In genomic region chr21:39336457-39337008, GRCh38 we compare ENCODE assay signal across 1 cellular context.
TF ChIP-seq lines count a peak whose summit lies in the region.

No MANE protein-coding gene starts in this region.

TF ChIP-seq in HepG2, 621 proteins besides CTCF, POLR2A, EP300 and RAD21:
- TF ChIP-seq HIVEP1 (CRISPR knock-in tag; IDR thresholded peaks at IDR 0.05), result no peak
- 0 out of 2 replicates have a peak, but pooled peaks have one; percentile 25 for TF ChIP-seq MIER3 (CRISPR knock-in tag; IDR thresholded peaks at IDR 0.05; ENCODE audit: borderline replicate concordance)
- TF ChIP-seq ZSCAN9 (CRISPR knock-in tag; IDR thresholded peaks at IDR 0.05; ENCODE audit: borderline replicate concordance), result no peak
- TF ChIP-seq ZNF367 (CRISPR knock-in tag; IDR thresholded peaks at IDR 0.05; ENCODE audit: borderline replicate concordance), result no peak
- TF ChIP-seq SMC3 (IDR thresholded peaks at IDR 0.05; ENCODE audit: low read length), result peak; percentile 74
- TF ChIP-seq STAT5B (CRISPR knock-in tag; IDR thresholded peaks at IDR 0.05), result no peak
- no peak for TF ChIP-seq NR2F6 (IDR thresholded peaks at IDR 0.05)
- no peak for TF ChIP-seq NR2F6 (CRISPR knock-in tag; IDR thresholded peaks at IDR 0.05)
- peak; percentile 31; the same call in 1 of the 2 replicates for TF ChIP-seq SAP130 (CRISPR knock-in tag; IDR thresholded peaks at IDR 0.05; ENCODE audit: low read depth)
- TF ChIP-seq PBX2 (CRISPR knock-in tag; IDR thresholded peaks at IDR 0.05), result no peak
- TF ChIP-seq CBX1 (IDR thresholded peaks at IDR 0.05; ENCODE audit: low read depth), result no peak
- no peak for TF ChIP-seq ZBTB20 (CRISPR knock-in tag; IDR thresholded peaks at IDR 0.05; ENCODE audit: borderline replicate concordance, low read depth)
- TF ChIP-seq RFX5 (IDR thresholded peaks at IDR 0.05; ENCODE audit: low read depth, low read length), result no peak
- no peak for TF ChIP-seq HOMEZ (CRISPR knock-in tag; IDR thresholded peaks at IDR 0.05; ENCODE audit: low read depth)
- TF ChIP-seq GMEB2 (CRISPR knock-in tag; IDR thresholded peaks at IDR 0.05; ENCODE audit: low read depth), result no peak
- 0 out of 2 replicates have a peak, but pooled peaks have one; percentile 26 for TF ChIP-seq ZNF331 (CRISPR knock-in tag; IDR thresholded peaks at IDR 0.05)
- no peak for TF ChIP-seq MXD4 (CRISPR knock-in tag; IDR thresholded peaks at IDR 0.05)
- TF ChIP-seq CSRNP1 (CRISPR knock-in tag; IDR thresholded peaks at IDR 0.05), result no peak
- TF ChIP-seq HMGA1 (CRISPR knock-in tag; conservative IDR thresholded peaks at IDR 0.05), result no peak
- TF ChIP-seq REXO4 (CRISPR knock-in tag; IDR thresholded peaks at IDR 0.05; ENCODE audit: borderline replicate concordance), result no peak
- TF ChIP-seq ZMYM2 (CRISPR knock-in tag; IDR thresholded peaks at IDR 0.05), result no peak
- no peak for TF ChIP-seq ELF4 (CRISPR knock-in tag; IDR thresholded peaks at IDR 0.05; ENCODE audit: borderline replicate concordance)
- 0 out of 2 replicates have a peak, but pooled peaks have one; percentile 29 for TF ChIP-seq ARID5B (CRISPR knock-in tag; IDR thresholded peaks at IDR 0.05)
- TF ChIP-seq SMARCC2 (IDR thresholded peaks at IDR 0.05), result no peak
- peak; percentile 73 for TF ChIP-seq STAG1 (CRISPR knock-in tag; IDR thresholded peaks at IDR 0.05)
- TF ChIP-seq RARA (CRISPR knock-in tag; IDR thresholded peaks at IDR 0.05), result no peak
- no peak for TF ChIP-seq PHF5A (CRISPR knock-in tag; IDR thresholded peaks at IDR 0.05; ENCODE audit: low read depth, unreplicated experiment)
- TF ChIP-seq ZNF746 (CRISPR knock-in tag; IDR thresholded peaks at IDR 0.05), result no peak
TF ChIP-seq in HepG2: peak in this region for 6.
